Comparison of ENCODE assay signal across 1 cellular context in genomic region chr2:58137221-58137620, GRCh38.
TF ChIP-seq lines count a peak whose summit lies in the region.

No MANE protein-coding gene starts in this region.

TF ChIP-seq in GM23338, 12 proteins besides CTCF, POLR2A, EP300 and RAD21 (continued from another document):
- TF ChIP-seq, protein P1, sequence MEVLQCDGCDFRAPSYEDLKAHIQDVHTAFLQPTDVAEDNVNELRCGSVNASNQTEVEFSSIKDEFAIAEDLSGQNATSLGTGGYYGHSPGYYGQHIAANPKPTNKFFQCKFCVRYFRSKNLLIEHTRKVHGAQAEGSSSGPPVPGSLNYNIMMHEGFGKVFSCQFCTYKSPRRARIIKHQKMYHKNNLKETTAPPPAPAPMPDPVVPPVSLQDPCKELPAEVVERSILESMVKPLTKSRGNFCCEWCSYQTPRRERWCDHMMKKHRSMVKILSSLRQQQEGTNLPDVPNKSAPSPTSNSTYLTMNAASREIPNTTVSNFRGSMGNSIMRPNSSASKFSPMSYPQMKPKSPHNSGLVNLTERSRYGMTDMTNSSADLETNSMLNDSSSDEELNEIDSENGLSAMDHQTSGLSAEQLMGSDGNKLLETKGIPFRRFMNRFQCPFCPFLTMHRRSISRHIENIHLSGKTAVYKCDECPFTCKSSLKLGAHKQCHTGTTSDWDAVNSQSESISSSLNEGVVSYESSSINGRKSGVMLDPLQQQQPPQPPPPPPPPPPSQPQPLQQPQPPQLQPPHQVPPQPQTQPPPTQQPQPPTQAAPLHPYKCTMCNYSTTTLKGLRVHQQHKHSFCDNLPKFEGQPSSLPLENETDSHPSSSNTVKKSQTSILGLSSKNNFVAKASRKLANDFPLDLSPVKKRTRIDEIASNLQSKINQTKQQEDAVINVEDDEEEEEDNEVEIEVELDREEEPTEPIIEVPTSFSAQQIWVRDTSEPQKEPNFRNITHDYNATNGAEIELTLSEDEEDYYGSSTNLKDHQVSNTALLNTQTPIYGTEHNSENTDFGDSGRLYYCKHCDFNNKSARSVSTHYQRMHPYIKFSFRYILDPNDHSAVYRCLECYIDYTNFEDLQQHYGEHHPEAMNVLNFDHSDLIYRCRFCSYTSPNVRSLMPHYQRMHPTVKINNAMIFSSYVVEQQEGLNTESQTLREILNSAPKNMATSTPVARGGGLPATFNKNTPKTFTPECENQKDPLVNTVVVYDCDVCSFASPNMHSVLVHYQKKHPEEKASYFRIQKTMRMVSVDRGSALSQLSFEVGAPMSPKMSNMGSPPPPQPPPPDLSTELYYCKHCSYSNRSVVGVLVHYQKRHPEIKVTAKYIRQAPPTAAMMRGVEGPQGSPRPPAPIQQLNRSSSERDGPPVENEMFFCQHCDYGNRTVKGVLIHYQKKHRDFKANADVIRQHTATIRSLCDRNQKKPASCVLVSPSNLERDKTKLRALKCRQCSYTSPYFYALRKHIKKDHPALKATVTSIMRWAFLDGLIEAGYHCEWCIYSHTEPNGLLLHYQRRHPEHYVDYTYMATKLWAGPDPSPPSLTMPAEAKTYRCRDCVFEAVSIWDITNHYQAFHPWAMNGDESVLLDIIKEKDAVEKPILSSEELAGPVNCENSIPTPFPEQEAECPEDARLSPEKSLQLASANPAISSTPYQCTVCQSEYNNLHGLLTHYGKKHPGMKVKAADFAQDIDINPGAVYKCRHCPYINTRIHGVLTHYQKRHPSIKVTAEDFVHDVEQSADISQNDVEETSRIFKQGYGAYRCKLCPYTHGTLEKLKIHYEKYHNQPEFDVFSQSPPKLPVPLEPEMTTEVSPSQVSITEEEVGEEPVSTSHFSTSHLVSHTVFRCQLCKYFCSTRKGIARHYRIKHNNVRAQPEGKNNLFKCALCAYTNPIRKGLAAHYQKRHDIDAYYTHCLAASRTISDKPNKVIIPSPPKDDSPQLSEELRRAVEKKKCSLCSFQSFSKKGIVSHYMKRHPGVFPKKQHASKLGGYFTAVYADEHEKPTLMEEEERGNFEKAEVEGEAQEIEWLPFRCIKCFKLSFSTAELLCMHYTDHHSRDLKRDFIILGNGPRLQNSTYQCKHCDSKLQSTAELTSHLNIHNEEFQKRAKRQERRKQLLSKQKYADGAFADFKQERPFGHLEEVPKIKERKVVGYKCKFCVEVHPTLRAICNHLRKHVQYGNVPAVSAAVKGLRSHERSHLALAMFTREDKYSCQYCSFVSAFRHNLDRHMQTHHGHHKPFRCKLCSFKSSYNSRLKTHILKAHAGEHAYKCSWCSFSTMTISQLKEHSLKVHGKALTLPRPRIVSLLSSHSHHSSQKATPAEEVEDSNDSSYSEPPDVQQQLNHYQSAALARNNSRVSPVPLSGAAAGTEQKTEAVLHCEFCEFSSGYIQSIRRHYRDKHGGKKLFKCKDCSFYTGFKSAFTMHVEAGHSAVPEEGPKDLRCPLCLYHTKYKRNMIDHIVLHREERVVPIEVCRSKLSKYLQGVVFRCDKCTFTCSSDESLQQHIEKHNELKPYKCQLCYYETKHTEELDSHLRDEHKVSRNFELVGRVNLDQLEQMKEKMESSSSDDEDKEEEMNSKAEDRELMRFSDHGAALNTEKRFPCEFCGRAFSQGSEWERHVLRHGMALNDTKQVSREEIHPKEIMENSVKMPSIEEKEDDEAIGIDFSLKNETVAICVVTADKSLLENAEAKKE (CRISPR knock-in tag; IDR thresholded peaks at IDR 0.05): no peak
- TF ChIP-seq ZNF331 (CRISPR knock-in tag; IDR thresholded peaks at IDR 0.05; ENCODE audit: low read depth) (no peak), EZH2 (IDR thresholded peaks at IDR 0.05; ENCODE audit: low read depth, unreplicated experiment) (no peak), NANOG (IDR thresholded peaks at IDR 0.05; ENCODE audit: borderline replicate concordance) (no peak), ZNF114 (CRISPR knock-in tag; IDR thresholded peaks at IDR 0.05) (no peak), POLR2AphosphoS5 (IDR thresholded peaks at IDR 0.05; ENCODE audit: low read depth) (no peak), STAT1 (IDR thresholded peaks at IDR 0.05; ENCODE audit: unreplicated experiment) (no peak)
